ENCODE assay signal across 9 cellular contexts in the genomic region with DNA sequence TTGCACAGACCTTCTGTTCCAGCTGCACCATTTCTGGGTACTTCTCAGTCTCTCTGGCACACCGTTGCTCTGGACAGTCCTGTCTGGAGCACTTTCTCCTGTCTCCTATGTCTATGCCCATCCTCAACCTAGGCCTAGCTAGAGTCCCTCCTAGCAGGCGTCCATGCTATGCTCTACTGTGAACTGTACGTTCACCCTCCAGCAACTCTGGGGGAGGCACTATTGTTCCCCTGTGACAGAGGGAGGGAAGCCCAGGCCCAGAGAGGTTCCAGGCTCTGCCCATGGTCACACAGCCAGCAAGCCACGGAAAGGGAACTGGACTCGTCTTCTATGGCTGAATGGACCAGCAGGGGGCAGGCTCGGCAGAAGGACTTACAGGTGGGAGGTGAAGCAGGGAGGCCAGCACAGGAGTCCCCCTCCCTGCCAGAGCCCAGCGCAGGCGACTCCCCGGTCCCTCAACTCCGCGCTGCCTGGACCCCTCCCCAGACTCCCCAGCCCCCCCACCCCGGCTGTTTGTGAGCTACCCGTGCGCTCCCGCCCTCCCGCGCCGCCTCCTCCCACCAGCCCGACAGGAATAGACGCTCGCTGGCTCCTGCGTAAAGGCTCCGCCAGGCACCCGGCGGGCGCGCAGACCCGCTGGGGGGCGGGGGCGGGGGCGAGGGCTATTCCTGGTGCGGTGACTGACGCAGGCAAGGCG. TPM values are rescaled to one million over a fixed set of nuclear protein-coding genes. Genes with fewer than 3 reads are reported as not detected.
DNase-seq lines count a peak whose midpoint lies in the region; ATAC-seq and TF ChIP-seq lines count a peak whose summit lies in the region.
"Had no signal": no experiment of that assay in that cellular context is flagged by ENCODE, and none has a peak within 500 bp of the region (broad histone marks: within the 10 kb centered on the region; RNA-seq: fewer than 3 reads in every experiment).

No MANE protein-coding gene starts in this region.

- peaks cover 46% of the 10 kb centered on the region for H3K27me3 Mint-ChIP-seq in activated T-helper 1 cell treated with anti-CD3 and anti-CD28 coated beads, Interleukin-12 subunit alpha, Interleukin-12 subunit beta, Interleukin-2, Interleukin-4 antibody, amounts not matched to agents 30 ng/mL and 10 ng/mL and 1 ng/mL, durations not matched to agents 14 hours and 24 hours and 36 hours (ENCODE audit: insufficient read depth)
- peaks cover 52% of the 10 kb centered on the region for H3K27me3 Mint-ChIP-seq in osteocyte (ENCODE audit: unreplicated experiment)

- TF ChIP-seq POLR2A in gastroesophageal sphincter (IDR thresholded peaks at IDR 0.05): no peak

- 17 to 20% methylated on average over 2 of the region's 34 CpGs for WGBS in gastroesophageal sphincter (ENCODE audit: low coverage in 1 of 2), 2 donors

- no peak overlapping the region for H3K27ac Mint-ChIP-seq in activated T-helper 1 cell treated with anti-CD3 and anti-CD28 coated beads, Interleukin-12 subunit alpha, Interleukin-12 subunit beta, Interleukin-2, Interleukin-4 antibody, amounts not matched to agents 30 ng/mL and 10 ng/mL and 1 ng/mL, durations not matched to agents 14 hours and 24 hours and 36 hours
- no peak overlapping the region for H3K27ac Mint-ChIP-seq in osteocyte (ENCODE audit: unreplicated experiment)

- no TSS peak for BruUV-seq in A673 (replicated peaks; lab: Mats Ljungman, UMichigan)

- H3K27me3 ChIP-seq in A673 (replicated peaks; ENCODE audit: insufficient read depth, low read depth, low read length, poor library complexity) (no peaks in the 10 kb centered on the region), gastroesophageal sphincter (peaks cover 72% of the 10 kb centered on the region)

- H3K9me3 Mint-ChIP-seq in activated T-helper 1 cell treated with anti-CD3 and anti-CD28 coated beads, Interleukin-12 subunit alpha, Interleukin-12 subunit beta, Interleukin-2, Interleukin-4 antibody, amounts not matched to agents 30 ng/mL and 10 ng/mL and 1 ng/mL, durations not matched to agents 14 hours and 24 hours and 36 hours: no peaks in the 10 kb centered on the region
- no peaks in the 10 kb centered on the region for H3K9me3 Mint-ChIP-seq in osteocyte (ENCODE audit: unreplicated experiment)

- POLR2A ChIA-PET in A673 (lab: Charles Lee; ENCODE audit: low non-redundant PET): no interaction called here

- in situ Hi-C loops in GM13977 (cut with MboI; ENCODE audit: low pct_unique_long_range_greater_than_20kb, low sequenced_read_pairs, unreplicated experiment): loop anchor here (25.0 kb wide), 1 partner anchor 178 kb away; no protein-coding TSS in a partner anchor

- H3K27ac ChIP-seq in A673 (ENCODE audit: low read depth, low read length, poor library complexity, severe bottlenecking) (no peak overlapping the region), gastroesophageal sphincter (no peak overlapping the region)
- H3K27ac ChIP-seq: skin epidermis had no signal

- peak; percentile 72 for TF ChIP-seq CTCF in A673 (conservative IDR thresholded peaks at IDR 0.05; ENCODE audit: low read depth, low read length)
- peak; percentile 81 for TF ChIP-seq CTCF in GM13977 (IDR thresholded peaks at IDR 0.05; ENCODE audit: extremely low read depth, insufficient read depth, missing control alignments)
- TF ChIP-seq CTCF in gastroesophageal sphincter (IDR thresholded peaks at IDR 0.05): peak in 3 of 4 experiments; percentile 3 to 46 (median 15)
- peak; percentile 57 for TF ChIP-seq CTCF in osteocyte (IDR thresholded peaks at IDR 0.05)

- H3K4me1 ChIP-seq in A673 (ENCODE audit: insufficient read depth, low read length, poor library complexity, severe bottlenecking) (peaks cover 34% of the 10 kb centered on the region), gastroesophageal sphincter (peaks cover 0 to 35% (median 10%) of the 10 kb centered on the region in 3 donors)

- intact Hi-C loops in A673 (cut with micrococcal nuclease; ENCODE audit: unreplicated experiment): loop anchor here (2.0 to 5.0 kb wide), 2 partner anchors 240 to 517 kb away; no protein-coding TSS in a partner anchor
- intact Hi-C loops in activated T-helper 1 cell treated with anti-CD3 and anti-CD28 coated beads, Interleukin-12 subunit alpha, Interleukin-12 subunit beta, Interleukin-2, Interleukin-4 antibody, amounts not matched to agents 30 ng/mL and 10 ng/mL and 1 ng/mL, durations not matched to agents 14 hours and 24 hours and 36 hours (cut with micrococcal nuclease): loop anchor here (1.0 kb wide), 1 partner anchor 187 kb away; no protein-coding TSS in a partner anchor

- DNase-seq in A673 (ENCODE audit: low spot score) (peak; percentile 83), GM13977 (ENCODE audit: low spot score) (peak; percentile 86), NOMO-1 treated with dmso at 0.1 percent for 144 hours (lab: John Stamatoyannopoulos, UW; ENCODE audit: unreplicated experiment) (peak; percentile 6), osteocyte (ENCODE audit: extremely low spot score, unreplicated experiment) (no peak)
- peak; percentile 38 for DNase-seq in activated T-helper 1 cell treated with anti-CD3 and anti-CD28 coated beads, Interleukin-12 subunit alpha, Interleukin-12 subunit beta, Interleukin-2, Interleukin-4 antibody, amounts not matched to agents 30 ng/mL and 10 ng/mL and 1 ng/mL, durations not matched to agents 14 hours and 24 hours and 36 hours (ENCODE audit: low spot score)

- ATAC-seq in gastroesophageal sphincter (no peak), HG03520 (IDR thresholded peaks at IDR 0.05; ENCODE audit: unreplicated experiment) (no peak), GM18907 (IDR thresholded peaks at IDR 0.05; ENCODE audit: unreplicated experiment) (no peak)

- peak overlapping the region; percentile 43 for H3K4me3 Mint-ChIP-seq in activated T-helper 1 cell treated with anti-CD3 and anti-CD28 coated beads, Interleukin-12 subunit alpha, Interleukin-12 subunit beta, Interleukin-2, Interleukin-4 antibody, amounts not matched to agents 30 ng/mL and 10 ng/mL and 1 ng/mL, durations not matched to agents 14 hours and 24 hours and 36 hours
- peak overlapping the region; percentile 29 for H3K4me3 Mint-ChIP-seq in osteocyte (ENCODE audit: unreplicated experiment)

- no peak for TF ChIP-seq EP300 in gastroesophageal sphincter (IDR thresholded peaks at IDR 0.05)

- no peaks in the 10 kb centered on the region for H3K36me3 Mint-ChIP-seq in activated T-helper 1 cell treated with anti-CD3 and anti-CD28 coated beads, Interleukin-12 subunit alpha, Interleukin-12 subunit beta, Interleukin-2, Interleukin-4 antibody, amounts not matched to agents 30 ng/mL and 10 ng/mL and 1 ng/mL, durations not matched to agents 14 hours and 24 hours and 36 hours (ENCODE audit: low read depth)
- H3K36me3 Mint-ChIP-seq in osteocyte (ENCODE audit: unreplicated experiment): no peaks in the 10 kb centered on the region

- peak overlapping the region; percentile 68 for H3K4me3 ChIP-seq in A673 (ENCODE audit: low read depth, low read length, poor library complexity, severe bottlenecking)
- no peak overlapping the region for H3K4me3 ChIP-seq in gastroesophageal sphincter

- no peaks in the 10 kb centered on the region for H3K36me3 ChIP-seq in A673 (ENCODE audit: insufficient read depth, low read length, poor library complexity, severe bottlenecking)
- no peaks in the 10 kb centered on the region for H3K36me3 ChIP-seq in gastroesophageal sphincter

- peaks cover 10% of the 10 kb centered on the region for H3K4me1 Mint-ChIP-seq in activated T-helper 1 cell treated with anti-CD3 and anti-CD28 coated beads, Interleukin-12 subunit alpha, Interleukin-12 subunit beta, Interleukin-2, Interleukin-4 antibody, amounts not matched to agents 30 ng/mL and 10 ng/mL and 1 ng/mL, durations not matched to agents 14 hours and 24 hours and 36 hours (ENCODE audit: low read depth)
- peaks cover 13% of the 10 kb centered on the region for H3K4me1 Mint-ChIP-seq in osteocyte (ENCODE audit: unreplicated experiment)

- H3K9me3 ChIP-seq in A673 (ENCODE audit: low read depth, low read length, poor library complexity, severe bottlenecking): no peaks in the 10 kb centered on the region
- no peaks in the 10 kb centered on the region for H3K9me3 ChIP-seq in gastroesophageal sphincter

- CTCF ChIA-PET in A673 (lab: Charles Lee): interaction anchor here (0.5 to 2.0 kb wide), 9 partner anchors 8 to 516 kb away, joined by 3 to 18 read pairs (median 4); no protein-coding TSS in a partner anchor

RNA-seq across cellular contexts. Expression of gene LINGO1, which starts 1.7 kb away (rescaled TPM):
- 93.7 and 111 TPM in 2 replicates for total RNA-seq in A673 (2021)
- not detected in 2 replicates for total RNA-seq in activated T-helper 1 cell treated with anti-CD3 and anti-CD28 coated beads, Interleukin-12 subunit alpha, Interleukin-12 subunit beta, Interleukin-2, Interleukin-4 antibody, amounts not matched to agents 30 ng/mL and 10 ng/mL and 1 ng/mL, durations not matched to agents 14 hours and 24 hours and 36 hours
- under 1 TPM; 0.13 to 0.87 (median 0.35) TPM for total RNA-seq in gastroesophageal sphincter
- 2.1 and 2.4 TPM in 2 replicates for total RNA-seq in osteocyte

Comparison
In these comparisons a context has a peak if more than half of its experiments do, and no peak if none do; other contexts are left out.
1. CTCF ChIP-seq: peak in every context shown above with its lines; median percentile 81 in GM13977; 72 in A673; 57 in osteocyte; 15 in gastroesophageal sphincter.
2. RNA of gene LINGO1, which starts 1.7 kb away (total RNA-seq): 93.7 to 111 TPM in A673; 2.1 to 2.4 TPM in osteocyte, 0.13 to 0.87 TPM in gastroesophageal sphincter and not detected in activated T-helper 1 cell treated with anti-CD3 and anti-CD28 coated beads, Interleukin-12 subunit alpha, Interleukin-12 subunit beta, Interleukin-2, Interleukin-4 antibody, amounts not matched to agents 30 ng/mL and 10 ng/mL and 1 ng/mL, durations not matched to agents 14 hours and 24 hours and 36 hours; every median in the first group is over 10 times any median in the second.